In the genomic region with DNA sequence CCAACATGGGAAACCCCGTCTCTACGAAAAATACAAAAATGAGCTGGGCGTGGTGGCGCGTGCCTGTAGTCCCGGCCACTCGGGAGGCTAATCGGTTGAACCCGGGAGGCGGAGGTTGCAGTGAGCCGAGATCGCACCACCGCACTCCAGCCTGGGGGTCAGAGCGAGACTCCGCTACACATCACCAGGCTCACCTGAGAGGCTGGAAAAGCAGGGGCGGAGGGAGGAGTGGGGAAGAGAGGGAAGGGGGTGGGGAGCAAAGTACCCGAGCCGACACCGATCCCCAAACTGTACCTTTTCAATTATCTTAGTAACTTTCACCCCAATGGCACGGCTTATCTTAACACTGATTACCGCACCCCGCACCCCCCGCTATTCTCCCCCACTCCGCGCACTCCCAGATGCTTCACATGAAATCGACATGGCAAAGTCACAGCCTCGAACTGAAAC, we compare ENCODE assay signal across 8 cellular contexts. TPM values are rescaled to one million over a fixed set of nuclear protein-coding genes. Genes with fewer than 3 reads are reported as not detected.
A peak's percentile ranks its signal among the peaks of the same experiment; 100 is the strongest.
DNase-seq lines count a peak whose midpoint lies in the region; ATAC-seq and TF ChIP-seq lines count a peak whose summit lies in the region.

No MANE protein-coding gene starts in this region.

- no peak for TF ChIP-seq CTCF in PC-3 (conservative IDR thresholded peaks at IDR 0.05; ENCODE audit: low read depth, low read length)
- TF ChIP-seq CTCF in esophagus muscularis mucosa (IDR thresholded peaks at IDR 0.05): no peak
- no peak for TF ChIP-seq CTCF in omental fat pad (IDR thresholded peaks at IDR 0.05)

- no peak overlapping the region for H3K4me3 ChIP-seq in CD4-positive, alpha-beta memory T cell (ENCODE audit: low read length in 2 of 2)
- peak overlapping the region; percentile 62 for H3K4me3 ChIP-seq in PC-3 (ENCODE audit: low read length)
- H3K4me3 ChIP-seq in esophagus muscularis mucosa: peak overlapping the region; percentile 64 to 70 (median 65)

- H3K9me3 Mint-ChIP-seq in CD4-positive, alpha-beta memory T cell: peaks cover 0 to 4% (median 0%) of the 10 kb centered on the region in 8 donors

- peak overlapping the region; percentile 67 to 76 (median 70) for H3K4me3 Mint-ChIP-seq in CD4-positive, alpha-beta memory T cell

- H3K36me3 ChIP-seq in CD4-positive, alpha-beta memory T cell (ENCODE audit: insufficient read depth, low read length): no peaks in the 10 kb centered on the region
- H3K36me3 ChIP-seq in PC-3 (ENCODE audit: low read depth, low read length) (no peaks in the 10 kb centered on the region), esophagus muscularis mucosa (no peaks in the 10 kb centered on the region)

- H3K4me1 Mint-ChIP-seq in CD4-positive, alpha-beta memory T cell: peaks cover 0 to 10% (median 4%) of the 10 kb centered on the region in 4 donors

- ATAC-seq in PC-3: no peak; the same call in 1 of the 2 replicates
- peak; percentile 11 for ATAC-seq in omental fat pad (ENCODE audit: low FRiP score)
- no peak for ATAC-seq in GM18873 (IDR thresholded peaks at IDR 0.05; ENCODE audit: low FRiP score, unreplicated experiment)
- ATAC-seq in HG03025 (IDR thresholded peaks at IDR 0.05; ENCODE audit: low FRiP score, unreplicated experiment): no peak

- 43% methylated on average over 27 of the region's 27 CpGs for WGBS in esophagus muscularis mucosa

- peak overlapping the region in 1 of 7 donors; percentile 4 for H3K27ac Mint-ChIP-seq in CD4-positive, alpha-beta memory T cell

- TF ChIP-seq EP300 in esophagus muscularis mucosa (IDR thresholded peaks at IDR 0.05): no peak

- H3F3A ChIP-seq in PC-3 (ENCODE audit: low read length, unreplicated experiment): no peaks in the 10 kb centered on the region

- H4K20me1 ChIP-seq in PC-3 (ENCODE audit: low read length): no peaks in the 10 kb centered on the region

- H3K79me2 ChIP-seq in PC-3 (ENCODE audit: low read length): no peaks in the 10 kb centered on the region

- no peak overlapping the region for H3K27ac ChIP-seq in CD4-positive, alpha-beta memory T cell (ENCODE audit: low read depth, low read length)
- no peak overlapping the region for H3K27ac ChIP-seq in PC-3 (ENCODE audit: low read length)
- peak overlapping the region; percentile 93 to 97 (median 96) for H3K27ac ChIP-seq in esophagus muscularis mucosa (replicated peaks in 1 of 4)

- no peak for DNase-seq in CD4-positive, alpha-beta memory T cell
- no peak for DNase-seq in PC-3
- peak; percentile 82 for DNase-seq in esophagus muscularis mucosa (ENCODE audit: extremely low spot score)
- DNase-seq in omental fat pad (ENCODE audit: low spot score): no peak
- no peak for DNase-seq in DMS153 treated with DMSO at 0.1 percent for 48 hours (lab: John Stamatoyannopoulos, UW; ENCODE audit: unreplicated experiment)
- no peak for DNase-seq in NCI-H1694 treated with DMSO at 0.1 percent for 48 hours (lab: John Stamatoyannopoulos, UW)

- no peak for TF ChIP-seq POLR2A in esophagus muscularis mucosa (IDR thresholded peaks at IDR 0.05; ENCODE audit: low read depth)

- CTCF ChIA-PET in CD4-positive, alpha-beta memory T cell (lab: Charles Lee; ENCODE audit: partially characterized antibody): interaction anchor here (0.6 to 7.9 kb wide), 10 partner anchors 9 to 539 kb away, joined by 3 to 66 read pairs (median 5); no protein-coding TSS in a partner anchor
- CTCF ChIA-PET in PC-3 (lab: Charles Lee): interaction anchor here (0.6 to 1.6 kb wide), 2 partner anchors 185 to 1911 kb away, joined by 8 to 11 read pairs; no protein-coding TSS in a partner anchor

- POLR2A ChIA-PET in CD4-positive, alpha-beta memory T cell (lab: Charles Lee; ENCODE audit: partially characterized antibody): no interaction called here
- POLR2A ChIA-PET in PC-3 (lab: Charles Lee; ENCODE audit: unreplicated experiment): interaction anchor here (0.6 kb wide), 1 partner anchor 269 kb away, joined by 3 read pairs; no protein-coding TSS in a partner anchor

- no peak overlapping the region for H3K9ac ChIP-seq in PC-3 (ENCODE audit: low read length)

- H2AFZ ChIP-seq in PC-3 (ENCODE audit: low read length): peak overlapping the region; percentile 52; the same call in 1 of the 2 replicates

- H3K27me3 ChIP-seq in CD4-positive, alpha-beta memory T cell (ENCODE audit: insufficient read depth, low read length): peaks cover 6% of the 10 kb centered on the region
- H3K27me3 ChIP-seq in PC-3 (ENCODE audit: low read length): no peaks in the 10 kb centered on the region
- no peaks in the 10 kb centered on the region for H3K27me3 ChIP-seq in esophagus muscularis mucosa

- H3K9me3 ChIP-seq in CD4-positive, alpha-beta memory T cell (ENCODE audit: control insufficient read depth in 1 of 2, low read length in 2 of 2): no peaks in the 10 kb centered on the region
- H3K9me3 ChIP-seq in PC-3 (ENCODE audit: low read length): no peaks in the 10 kb centered on the region
- no peaks in the 10 kb centered on the region for H3K9me3 ChIP-seq in esophagus muscularis mucosa

- peaks cover 18 to 44% of the 10 kb centered on the region in 2 donors for H3K27me3 Mint-ChIP-seq in CD4-positive, alpha-beta memory T cell

- H3K4me1 ChIP-seq in CD4-positive, alpha-beta memory T cell (ENCODE audit: insufficient read depth, low read length): peaks cover 8% of the 10 kb centered on the region
- H3K4me1 ChIP-seq in PC-3 (ENCODE audit: insufficient read depth, low read length) (no peaks in the 10 kb centered on the region), esophagus muscularis mucosa (peaks cover 11 to 24% (median 21%) of the 10 kb centered on the region in 4 donors)

- intact Hi-C loops in CD4-positive, alpha-beta memory T cell (cut with micrococcal nuclease): no loop called here
- intact Hi-C loops in PC-3 (cut with micrococcal nuclease): loop anchor here (2.0 to 10.0 kb wide), 3 partner anchors 44 to 144 kb away; no protein-coding TSS in a partner anchor
- intact Hi-C loops in esophagus muscularis mucosa (cut with DNase I): loop anchor here (5.0 to 10.0 kb wide), 5 partner anchors 41 to 411 kb away; partner anchors contain the start of gene IGF1R

- H3K4me2 ChIP-seq in PC-3 (ENCODE audit: low read length): peak overlapping the region; percentile 52

- no peaks in the 10 kb centered on the region for H3K36me3 Mint-ChIP-seq in CD4-positive, alpha-beta memory T cell

- no peaks in the 10 kb centered on the region for H3K9me2 ChIP-seq in PC-3 (replicated peaks; ENCODE audit: low read length)

- no TSS peak for BruUV-seq in PC-3 (replicated peaks; lab: Mats Ljungman, UMichigan)

RNA-seq across cellular contexts. Expression of gene SYNM, which starts 46.4 kb away (rescaled TPM):
- total RNA-seq in CD4-positive, alpha-beta memory T cell: 10 to 100 TPM; 13.7 to 14.2 TPM
- polyA plus RNA-seq in CD4-positive, alpha-beta memory T cell: under 1 TPM; 0.09 to 0.42 TPM
- 9.9 and 15.6 TPM in 2 replicates for total RNA-seq in PC-3 (2014; rRNA removed)
- 1,000 to 10,000 TPM; 1,866 to 2,563 (median 2,454) TPM for total RNA-seq in esophagus muscularis mucosa
- total RNA-seq in omental fat pad: 10 to 100 TPM; 13.6 to 49.7 (median 37.5) TPM

RNA-seq across cellular contexts. Expression of gene PGPEP1L, which starts 50.9 kb away (rescaled TPM):
- total RNA-seq in CD4-positive, alpha-beta memory T cell: not detected
- not detected for polyA plus RNA-seq in CD4-positive, alpha-beta memory T cell
- total RNA-seq in PC-3 (2014; rRNA removed) (not detected in 2 replicates), esophagus muscularis mucosa (1 to 10 TPM in 1 of 4 donors, not detected in 3; 1.3 TPM), omental fat pad (not detected)

Comparison
In these comparisons a context has a peak if more than half of its experiments do, and no peak if none do; other contexts are left out.
1. H3K27ac ChIP-seq: peak in esophagus muscularis mucosa (4 of 4); none in CD4-positive, alpha-beta memory T cell (single experiment) and PC-3 (single experiment).
2. H3K4me3 ChIP-seq: peak in PC-3 (single experiment) and esophagus muscularis mucosa (4 of 4); none in CD4-positive, alpha-beta memory T cell (0 of 2).
3. RNA of gene SYNM, which starts 46.4 kb away (total RNA-seq): 1,866 to 2,563 TPM in esophagus muscularis mucosa; 13.6 to 49.7 TPM in omental fat pad, 13.7 to 14.2 TPM in CD4-positive, alpha-beta memory T cell and 9.9 to 15.6 TPM in PC-3; every median in the first group is over 10 times any median in the second.